In genomic region chr10:113613427-113613826, GRCh38 we compare ENCODE assay signal across 28 cellular contexts. TPM values are rescaled to one million over a fixed set of nuclear protein-coding genes. Genes with fewer than 3 reads are reported as not detected.
"Had no signal": no experiment of that assay in that cellular context is flagged by ENCODE, and none has a peak within 500 bp of the region (broad histone marks: within the 10 kb centered on the region; RNA-seq: fewer than 3 reads in every experiment).

No MANE protein-coding gene starts in this region.

- H3K9me3 ChIP-seq: left lung, neutrophil, ovary, spleen, tibial nerve, uterus had no signal

- H3K36me3 ChIP-seq: left lung, neural progenitor cell, neutrophil, ovary, spleen, tibial nerve, uterus had no signal

- H3K27ac ChIP-seq: left lung, neural progenitor cell, neutrophil, ovary, spleen, tibial nerve, uterus had no signal

- H3K4me1 ChIP-seq: left lung, spleen, tibial nerve, uterus had no signal

- ATAC-seq: left colon; left lung; natural killer cell; right cardiac atrium; sciatic nerve; stimulated activated effector memory CD8-positive, alpha-beta T cell treated with anti-CD3 and anti-CD28 coated beads, Interleukin-12 subunit alpha, Interleukin-12 subunit beta, amount 100 ng/mL, for 72 hours had no signal

- DNase-seq: kidney glomerular epithelial cell; left colon; left lung; mesendoderm; naive B cell; natural killer cell; nephron progenitor cell; occipital lobe; ovary; retina; right cardiac atrium; small intestine; spleen; stimulated activated CD4-positive, alpha-beta T cell treated with anti-CD3 and anti-CD28 coated beads, Interleukin-4, amount 100 ng/mL, for 24 hours; stimulated activated naive CD4-positive, alpha-beta T cell; uterus had no signal

- H3K27me3 ChIP-seq: ovary, uterus had no signal

- H3K4me3 ChIP-seq: left lung, lung, neural progenitor cell, ovary, spleen, tibial nerve, uterus had no signal

RNA-seq across cellular contexts. Expression of gene NRAP, which starts 50.4 kb away (rescaled TPM):
- total RNA-seq: lung, mesothelial cell of epicardium, mononuclear cell, natural killer cell, progenitor cell of endocrine pancreas, sciatic nerve, subcutaneous adipose tissue, temporal lobe had no signal
- polyA plus RNA-seq: keratinocyte had no signal
